1 cellular context compared by ENCODE assay signal in the genomic region with DNA sequence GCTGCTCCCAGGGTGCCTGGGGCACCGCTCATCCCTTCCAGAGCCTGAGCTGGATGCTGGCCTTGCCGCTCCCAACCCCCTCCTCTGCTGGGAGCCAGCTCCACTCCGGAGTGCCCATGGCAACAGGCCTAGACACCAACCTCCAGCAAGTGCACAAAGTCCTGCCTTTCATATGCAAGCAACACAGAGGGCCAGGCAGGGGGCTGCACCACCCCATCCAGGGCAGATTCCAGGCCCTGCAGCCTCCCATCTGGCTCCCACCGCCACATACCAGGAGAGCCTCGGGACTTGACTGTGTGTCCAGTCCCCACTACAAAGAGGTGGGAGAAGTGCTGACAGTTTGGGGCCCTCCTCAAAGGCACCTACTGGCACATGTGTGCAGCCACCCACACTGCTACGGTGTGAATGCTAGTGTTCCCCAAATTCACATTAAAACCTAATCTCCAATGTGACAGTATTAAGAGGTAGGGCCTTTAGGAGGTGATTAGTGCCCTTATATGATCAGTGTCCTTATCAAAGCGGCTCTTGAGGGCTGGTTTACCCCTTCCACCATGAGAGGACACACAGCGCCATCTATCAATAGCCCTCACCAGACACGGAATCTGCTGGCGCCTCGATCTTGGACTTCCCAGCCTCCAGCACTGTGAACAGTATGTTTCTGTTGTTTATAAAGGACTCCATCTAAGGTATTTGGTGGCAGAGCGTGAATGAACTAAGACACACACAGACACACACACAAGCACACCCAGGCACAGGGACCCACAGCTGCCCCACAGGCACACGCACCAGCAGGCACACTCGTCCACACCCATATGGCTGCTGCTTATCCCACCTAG.
TF ChIP-seq lines count a peak whose summit lies in the region.

No MANE protein-coding gene starts in this region.

TF ChIP-seq in HepG2, 621 proteins besides CTCF, POLR2A, EP300 and RAD21 (continued from another document and continues in another):
- TF ChIP-seq, protein P1, sequence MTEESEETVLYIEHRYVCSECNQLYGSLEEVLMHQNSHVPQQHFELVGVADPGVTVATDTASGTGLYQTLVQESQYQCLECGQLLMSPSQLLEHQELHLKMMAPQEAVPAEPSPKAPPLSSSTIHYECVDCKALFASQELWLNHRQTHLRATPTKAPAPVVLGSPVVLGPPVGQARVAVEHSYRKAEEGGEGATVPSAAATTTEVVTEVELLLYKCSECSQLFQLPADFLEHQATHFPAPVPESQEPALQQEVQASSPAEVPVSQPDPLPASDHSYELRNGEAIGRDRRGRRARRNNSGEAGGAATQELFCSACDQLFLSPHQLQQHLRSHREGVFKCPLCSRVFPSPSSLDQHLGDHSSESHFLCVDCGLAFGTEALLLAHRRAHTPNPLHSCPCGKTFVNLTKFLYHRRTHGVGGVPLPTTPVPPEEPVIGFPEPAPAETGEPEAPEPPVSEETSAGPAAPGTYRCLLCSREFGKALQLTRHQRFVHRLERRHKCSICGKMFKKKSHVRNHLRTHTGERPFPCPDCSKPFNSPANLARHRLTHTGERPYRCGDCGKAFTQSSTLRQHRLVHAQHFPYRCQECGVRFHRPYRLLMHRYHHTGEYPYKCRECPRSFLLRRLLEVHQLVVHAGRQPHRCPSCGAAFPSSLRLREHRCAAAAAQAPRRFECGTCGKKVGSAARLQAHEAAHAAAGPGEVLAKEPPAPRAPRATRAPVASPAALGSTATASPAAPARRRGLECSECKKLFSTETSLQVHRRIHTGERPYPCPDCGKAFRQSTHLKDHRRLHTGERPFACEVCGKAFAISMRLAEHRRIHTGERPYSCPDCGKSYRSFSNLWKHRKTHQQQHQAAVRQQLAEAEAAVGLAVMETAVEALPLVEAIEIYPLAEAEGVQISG (CRISPR knock-in tag; IDR thresholded peaks at IDR 0.05) = no peak
- TF ChIP-seq CBX1 (IDR thresholded peaks at IDR 0.05; ENCODE audit: low read depth) (no peak), MBD4 (IDR thresholded peaks at IDR 0.05; ENCODE audit: borderline replicate concordance, low read length) (no peak), KLF6 (CRISPR knock-in tag; IDR thresholded peaks at IDR 0.05) (no peak), TBX2 (CRISPR knock-in tag; IDR thresholded peaks at IDR 0.05; ENCODE audit: borderline replicate concordance) (0 out of 2 replicates have a peak, but pooled peaks have one; percentile 15), PHF21A (CRISPR knock-in tag; IDR thresholded peaks at IDR 0.05) (no peak), HINFP (CRISPR knock-in tag; IDR thresholded peaks at IDR 0.05; ENCODE audit: low read depth) (no peak), KLF16 (CRISPR knock-in tag; IDR thresholded peaks at IDR 0.05) (no peak), ZMYM2 (CRISPR knock-in tag; IDR thresholded peaks at IDR 0.05) (no peak), GABPB1 (CRISPR knock-in tag; IDR thresholded peaks at IDR 0.05) (no peak), ZSCAN30 (CRISPR knock-in tag; IDR thresholded peaks at IDR 0.05) (no peak), ZNF761 (CRISPR knock-in tag; conservative IDR thresholded peaks at IDR 0.05) (no peak), NAIF1 (CRISPR knock-in tag; IDR thresholded peaks at IDR 0.05; ENCODE audit: borderline replicate concordance) (no peak), BORCS8-MEF2B (CRISPR knock-in tag; IDR thresholded peaks at IDR 0.05) (0 out of 2 replicates have a peak, but pooled peaks have one; percentile 20), ZNF7 (CRISPR knock-in tag; IDR thresholded peaks at IDR 0.05) (no peak), RELA (CRISPR knock-in tag; IDR thresholded peaks at IDR 0.05) (no peak), CCAR2 (optimal IDR thresholded peaks at IDR 0.05; ENCODE audit: low read depth, low read length) (no peak), HNRNPLL (IDR thresholded peaks at IDR 0.05; ENCODE audit: low read depth, low read length, poor library complexity, severe bottlenecking) (peak; percentile 29), ATM (IDR thresholded peaks at IDR 0.05; ENCODE audit: borderline replicate concordance) (no peak), ZNF598 (CRISPR knock-in tag; IDR thresholded peaks at IDR 0.05; ENCODE audit: borderline replicate concordance) (no peak), RFX1 (IDR thresholded peaks at IDR 0.05) (peak; percentile 81), FOXA3 (CRISPR knock-in tag; IDR thresholded peaks at IDR 0.05) (no peak), ZNF567 (CRISPR knock-in tag; IDR thresholded peaks at IDR 0.05; ENCODE audit: borderline replicate concordance) (no peak), ZNF451 (CRISPR knock-in tag; IDR thresholded peaks at IDR 0.05) (no peak), ZNF446 (CRISPR knock-in tag; IDR thresholded peaks at IDR 0.05) (no peak), JUNB (CRISPR knock-in tag; IDR thresholded peaks at IDR 0.05; ENCODE audit: borderline replicate concordance) (no peak), ZNF292 (CRISPR knock-in tag; IDR thresholded peaks at IDR 0.05; ENCODE audit: borderline replicate concordance, low read depth) (peak; percentile 68; the same call in 1 of the 2 replicates), ZNF205 (CRISPR knock-in tag; IDR thresholded peaks at IDR 0.05) (no peak), HNRNPK (IDR thresholded peaks at IDR 0.05; ENCODE audit: low read depth, low read length, poor library complexity, severe bottlenecking) (no peak), ZNF101 (CRISPR knock-in tag; IDR thresholded peaks at IDR 0.05; ENCODE audit: borderline replicate concordance, low read depth) (no peak), ZNF207 (IDR thresholded peaks at IDR 0.05; ENCODE audit: borderline replicate concordance) (no peak), KLF9 (CRISPR knock-in tag; IDR thresholded peaks at IDR 0.05; ENCODE audit: low read depth) (no peak), CREM (IDR thresholded peaks at IDR 0.05) (no peak), CREM (CRISPR knock-in tag; IDR thresholded peaks at IDR 0.05) (no peak), ZNF746 (CRISPR knock-in tag; IDR thresholded peaks at IDR 0.05) (no peak), TAF1 (CRISPR knock-in tag; IDR thresholded peaks at IDR 0.05) (no peak), REL (CRISPR knock-in tag; conservative IDR thresholded peaks at IDR 0.05) (no peak), ZNF572 (CRISPR knock-in tag; IDR thresholded peaks at IDR 0.05) (no peak), SAFB2 (CRISPR knock-in tag; IDR thresholded peaks at IDR 0.05; ENCODE audit: borderline replicate concordance, low read depth) (no peak), MNT (IDR thresholded peaks at IDR 0.05) (no peak), SMAD1 (CRISPR knock-in tag; IDR thresholded peaks at IDR 0.05; ENCODE audit: borderline replicate concordance, low read depth) (no peak)
- TF ChIP-seq, protein P2, sequence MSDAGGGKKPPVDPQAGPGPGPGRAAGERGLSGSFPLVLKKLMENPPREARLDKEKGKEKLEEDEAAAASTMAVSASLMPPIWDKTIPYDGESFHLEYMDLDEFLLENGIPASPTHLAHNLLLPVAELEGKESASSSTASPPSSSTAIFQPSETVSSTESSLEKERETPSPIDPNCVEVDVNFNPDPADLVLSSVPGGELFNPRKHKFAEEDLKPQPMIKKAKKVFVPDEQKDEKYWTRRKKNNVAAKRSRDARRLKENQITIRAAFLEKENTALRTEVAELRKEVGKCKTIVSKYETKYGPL (CRISPR knock-in tag; IDR thresholded peaks at IDR 0.05) = no peak
- TF ChIP-seq, protein P3, sequence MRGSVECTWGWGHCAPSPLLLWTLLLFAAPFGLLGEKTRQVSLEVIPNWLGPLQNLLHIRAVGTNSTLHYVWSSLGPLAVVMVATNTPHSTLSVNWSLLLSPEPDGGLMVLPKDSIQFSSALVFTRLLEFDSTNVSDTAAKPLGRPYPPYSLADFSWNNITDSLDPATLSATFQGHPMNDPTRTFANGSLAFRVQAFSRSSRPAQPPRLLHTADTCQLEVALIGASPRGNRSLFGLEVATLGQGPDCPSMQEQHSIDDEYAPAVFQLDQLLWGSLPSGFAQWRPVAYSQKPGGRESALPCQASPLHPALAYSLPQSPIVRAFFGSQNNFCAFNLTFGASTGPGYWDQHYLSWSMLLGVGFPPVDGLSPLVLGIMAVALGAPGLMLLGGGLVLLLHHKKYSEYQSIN (CRISPR knock-in tag; IDR thresholded peaks at IDR 0.05; ENCODE audit: borderline replicate concordance) = no peak
- TF ChIP-seq, protein P4, sequence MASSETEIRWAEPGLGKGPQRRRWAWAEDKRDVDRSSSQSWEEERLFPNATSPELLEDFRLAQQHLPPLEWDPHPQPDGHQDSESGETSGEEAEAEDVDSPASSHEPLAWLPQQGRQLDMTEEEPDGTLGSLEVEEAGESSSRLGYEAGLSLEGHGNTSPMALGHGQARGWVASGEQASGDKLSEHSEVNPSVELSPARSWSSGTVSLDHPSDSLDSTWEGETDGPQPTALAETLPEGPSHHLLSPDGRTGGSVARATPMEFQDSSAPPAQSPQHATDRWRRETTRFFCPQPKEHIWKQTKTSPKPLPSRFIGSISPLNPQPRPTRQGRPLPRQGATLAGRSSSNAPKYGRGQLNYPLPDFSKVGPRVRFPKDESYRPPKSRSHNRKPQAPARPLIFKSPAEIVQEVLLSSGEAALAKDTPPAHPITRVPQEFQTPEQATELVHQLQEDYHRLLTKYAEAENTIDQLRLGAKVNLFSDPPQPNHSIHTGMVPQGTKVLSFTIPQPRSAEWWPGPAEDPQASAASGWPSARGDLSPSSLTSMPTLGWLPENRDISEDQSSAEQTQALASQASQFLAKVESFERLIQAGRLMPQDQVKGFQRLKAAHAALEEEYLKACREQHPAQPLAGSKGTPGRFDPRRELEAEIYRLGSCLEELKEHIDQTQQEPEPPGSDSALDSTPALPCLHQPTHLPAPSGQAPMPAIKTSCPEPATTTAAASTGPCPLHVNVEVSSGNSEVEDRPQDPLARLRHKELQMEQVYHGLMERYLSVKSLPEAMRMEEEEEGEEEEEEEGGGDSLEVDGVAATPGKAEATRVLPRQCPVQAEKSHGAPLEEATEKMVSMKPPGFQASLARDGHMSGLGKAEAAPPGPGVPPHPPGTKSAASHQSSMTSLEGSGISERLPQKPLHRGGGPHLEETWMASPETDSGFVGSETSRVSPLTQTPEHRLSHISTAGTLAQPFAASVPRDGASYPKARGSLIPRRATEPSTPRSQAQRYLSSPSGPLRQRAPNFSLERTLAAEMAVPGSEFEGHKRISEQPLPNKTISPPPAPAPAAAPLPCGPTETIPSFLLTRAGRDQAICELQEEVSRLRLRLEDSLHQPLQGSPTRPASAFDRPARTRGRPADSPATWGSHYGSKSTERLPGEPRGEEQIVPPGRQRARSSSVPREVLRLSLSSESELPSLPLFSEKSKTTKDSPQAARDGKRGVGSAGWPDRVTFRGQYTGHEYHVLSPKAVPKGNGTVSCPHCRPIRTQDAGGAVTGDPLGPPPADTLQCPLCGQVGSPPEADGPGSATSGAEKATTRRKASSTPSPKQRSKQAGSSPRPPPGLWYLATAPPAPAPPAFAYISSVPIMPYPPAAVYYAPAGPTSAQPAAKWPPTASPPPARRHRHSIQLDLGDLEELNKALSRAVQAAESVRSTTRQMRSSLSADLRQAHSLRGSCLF (CRISPR knock-in tag; IDR thresholded peaks at IDR 0.05; ENCODE audit: borderline replicate concordance) = no peak
- TF ChIP-seq, protein P5, sequence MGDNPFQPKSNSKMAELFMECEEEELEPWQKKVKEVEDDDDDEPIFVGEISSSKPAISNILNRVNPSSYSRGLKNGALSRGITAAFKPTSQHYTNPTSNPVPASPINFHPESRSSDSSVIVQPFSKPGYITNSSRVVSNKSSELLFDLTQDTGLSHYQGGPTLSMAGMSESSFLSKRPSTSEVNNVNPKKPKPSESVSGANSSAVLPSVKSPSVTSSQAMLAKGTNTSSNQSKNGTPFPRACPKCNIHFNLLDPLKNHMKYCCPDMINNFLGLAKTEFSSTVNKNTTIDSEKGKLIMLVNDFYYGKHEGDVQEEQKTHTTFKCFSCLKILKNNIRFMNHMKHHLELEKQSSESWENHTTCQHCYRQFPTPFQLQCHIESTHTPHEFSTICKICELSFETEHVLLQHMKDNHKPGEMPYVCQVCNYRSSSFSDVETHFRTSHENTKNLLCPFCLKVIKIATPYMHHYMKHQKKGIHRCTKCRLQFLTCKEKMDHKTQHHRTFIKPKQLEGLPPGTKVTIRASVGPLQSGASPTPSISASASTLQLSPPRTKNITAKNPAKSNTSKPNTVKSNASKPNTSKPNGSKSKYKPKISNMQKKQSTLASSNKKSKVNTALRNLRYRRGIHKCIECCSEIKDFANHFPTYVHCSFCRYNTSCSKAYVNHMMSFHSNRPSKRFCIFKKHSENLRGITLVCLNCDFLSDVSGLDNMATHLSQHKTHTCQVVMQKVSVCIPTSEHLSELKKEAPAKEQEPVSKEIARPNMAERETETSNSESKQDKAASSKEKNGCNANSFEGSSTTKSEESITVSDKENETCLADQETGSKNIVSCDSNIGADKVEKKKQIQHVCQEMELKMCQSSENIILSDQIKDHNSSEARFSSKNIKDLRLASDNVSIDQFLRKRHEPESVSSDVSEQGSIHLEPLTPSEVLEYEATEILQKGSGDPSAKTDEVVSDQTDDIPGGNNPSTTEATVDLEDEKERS (CRISPR knock-in tag; IDR thresholded peaks at IDR 0.05) = no peak
- TF ChIP-seq, protein P6, sequence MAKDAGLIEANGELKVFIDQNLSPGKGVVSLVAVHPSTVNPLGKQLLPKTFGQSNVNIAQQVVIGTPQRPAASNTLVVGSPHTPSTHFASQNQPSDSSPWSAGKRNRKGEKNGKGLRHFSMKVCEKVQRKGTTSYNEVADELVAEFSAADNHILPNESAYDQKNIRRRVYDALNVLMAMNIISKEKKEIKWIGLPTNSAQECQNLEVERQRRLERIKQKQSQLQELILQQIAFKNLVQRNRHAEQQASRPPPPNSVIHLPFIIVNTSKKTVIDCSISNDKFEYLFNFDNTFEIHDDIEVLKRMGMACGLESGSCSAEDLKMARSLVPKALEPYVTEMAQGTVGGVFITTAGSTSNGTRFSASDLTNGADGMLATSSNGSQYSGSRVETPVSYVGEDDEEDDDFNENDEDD (CRISPR knock-in tag; IDR thresholded peaks at IDR 0.05; ENCODE audit: borderline replicate concordance) = no peak
- TF ChIP-seq, protein P7, sequence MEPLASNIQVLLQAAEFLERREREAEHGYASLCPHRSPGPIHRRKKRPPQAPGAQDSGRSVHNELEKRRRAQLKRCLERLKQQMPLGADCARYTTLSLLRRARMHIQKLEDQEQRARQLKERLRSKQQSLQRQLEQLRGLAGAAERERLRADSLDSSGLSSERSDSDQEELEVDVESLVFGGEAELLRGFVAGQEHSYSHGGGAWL (CRISPR knock-in tag; IDR thresholded peaks at IDR 0.05) = no peak
